ENCODE assay signal across 9 cellular contexts in genomic region chr2:98869272-98869641, GRCh38.
A peak's percentile ranks its signal among the peaks of the same experiment; 100 is the strongest.
DNase-seq lines count a peak whose midpoint lies in the region; ATAC-seq, FAIRE-seq and TF ChIP-seq lines count a peak whose summit lies in the region.
"Had no signal": no experiment of that assay in that cellular context is flagged by ENCODE, and none has a peak within 500 bp of the region (broad histone marks: within the 10 kb centered on the region; RNA-seq: fewer than 3 reads in every experiment).

No MANE protein-coding gene starts in this region.

- H3K27ac Mint-ChIP-seq in Caco-2 (ENCODE audit: unreplicated experiment), result peak overlapping the region; percentile 78

- no TSS peak for BruUV-seq in Caco-2 (replicated peaks; lab: Mats Ljungman, UMichigan)
- no TSS peak for BruUV-seq in GM12878 (replicated peaks; lab: Mats Ljungman, UMichigan)

- CTCF ChIA-PET in Caco-2 (lab: Charles Lee) (no interaction called here), GM12878 (lab: Yijun Ruan, JAX) (no interaction called here)

- FAIRE-seq in GM12878 (lab: Jason Lieb, UNC), result no peak

- TF ChIP-seq EP300 in GM12878 (IDR thresholded peaks at IDR 0.05; ENCODE audit: borderline replicate concordance in 1 of 2, control insufficient read depth in 1 of 2, low read depth in 2 of 2, low read length in 2 of 2), result no peak

- H3K9me3 ChIP-seq in Caco-2 (no peaks in the 10 kb centered on the region), GM12878 (replicated peaks; ENCODE audit: control insufficient read depth, insufficient read depth, low read length) (no peaks in the 10 kb centered on the region)

- H3K4me1 ChIP-seq in Caco-2 (peaks cover 18% of the 10 kb centered on the region), GM12878 (ENCODE audit: control insufficient read depth, insufficient read depth, low read length) (no peaks in the 10 kb centered on the region; the same call in 1 of the 2 replicates)

- intact Hi-C loops in Caco-2 (cut with micrococcal nuclease; ENCODE audit: unreplicated experiment) (no loop called here), GM12878 (cut with micrococcal nuclease; ENCODE audit: unreplicated experiment) (no loop called here)

- RAD21 ChIA-PET in GM12878 (lab: Charles Lee; ENCODE audit: unreplicated experiment), result no interaction called here

- H3K9me3 Mint-ChIP-seq in Caco-2 (ENCODE audit: unreplicated experiment), result no peaks in the 10 kb centered on the region

- SMC1A ChIA-PET in GM12878 (lab: Charles Lee; ENCODE audit: uncharacterized antibody, unreplicated experiment), result interaction anchor here (1.3 kb wide), 1 partner anchor 197 kb away, joined by 3 read pairs; no protein-coding TSS in a partner anchor

- 80% methylated on average over 10 of the region's 10 CpGs for WGBS in GM12878 (ENCODE audit: insufficient coverage, insufficient replicate concordance, low lambda C conversion rate, missing lambda C conversion rate)

- ATAC-seq in GM12878 (no peak), GM21825 (IDR thresholded peaks at IDR 0.05; ENCODE audit: unreplicated experiment) (no peak)
- ATAC-seq: stimulated activated naive CD8-positive, alpha-beta T cell treated with anti-CD3 and anti-CD28 coated beads, Interleukin-15, Interleukin-2, amounts not matched to agents 100 U/mL and 50 U/mL, for 24 hours had no signal

- POLR2A ChIA-PET in Caco-2 (lab: Charles Lee) (no interaction called here), GM12878 (lab: Charles Lee) (no interaction called here)

- no peak for TF ChIP-seq POLR2A in GM12878 (IDR thresholded peaks at IDR 0.05; ENCODE audit: low read depth, low read length)

- peaks cover 15% of the 10 kb centered on the region for H3K4me1 Mint-ChIP-seq in Caco-2 (ENCODE audit: low read depth, unreplicated experiment)

- H3K4me3 ChIP-seq in Caco-2 (ENCODE audit: low read depth, low read length), result no peak overlapping the region
- no peak overlapping the region for H3K4me3 ChIP-seq in GM12878

- peak overlapping the region; percentile 20 for H3K4me3 Mint-ChIP-seq in Caco-2 (ENCODE audit: unreplicated experiment)

- in situ Hi-C loops in GM12878 (cut with MboI), result no loop called here
- in situ Hi-C loops in ACHN (cut with HindIII; ENCODE audit: low pct_ligation_motif_present, low pct_unique_long_range_greater_than_20kb, low sequenced_read_pairs), result no loop called here

- DNase-seq in Caco-2 (peak; percentile 50 to 79), NCI-H187 (lab: John Stamatoyannopoulos, UW) (peak; percentile 77 to 79), GM12878 (ENCODE audit: low read depth, low spot score) (no peak), mucosa of gallbladder (ENCODE audit: low spot score) (peak; percentile 89), DMS 273 (lab: John Stamatoyannopoulos, UW; ENCODE audit: unreplicated experiment) (no peak), T-helper 2 cell (no peak), ACHN (no peak)
- DNase-seq: stimulated activated naive CD8-positive, alpha-beta T cell treated with anti-CD3 and anti-CD28 coated beads, Interleukin-15, Interleukin-2, amounts not matched to agents 100 U/mL and 50 U/mL, for 24 hours had no signal

- no peak overlapping the region; the same call in 1 of the 2 replicates for H3K4me2 ChIP-seq in GM12878 (ENCODE audit: control insufficient read depth, insufficient read depth)

- H3K27me3 Mint-ChIP-seq in Caco-2 (ENCODE audit: insufficient read depth, unreplicated experiment), result peaks cover 3% of the 10 kb centered on the region

- no peaks in the 10 kb centered on the region for H3K79me2 ChIP-seq in GM12878 (ENCODE audit: control insufficient read depth, insufficient read depth, low read length)

- H4K20me1 ChIP-seq in GM12878 (ENCODE audit: control insufficient read depth, insufficient read depth), result no peaks in the 10 kb centered on the region

- H3K9ac ChIP-seq in GM12878 (ENCODE audit: control insufficient read depth, insufficient read depth, low read length), result no peak overlapping the region

- no peaks in the 10 kb centered on the region for H3K36me3 Mint-ChIP-seq in Caco-2 (ENCODE audit: insufficient read depth, unreplicated experiment)

- H3K27me3 ChIP-seq in Caco-2 (replicated peaks; ENCODE audit: control insufficient read depth, insufficient read depth, low read length) (no peaks in the 10 kb centered on the region), GM12878 (replicated peaks in 1 of 2; ENCODE audit: control insufficient read depth in 2 of 2, insufficient read depth in 2 of 2, low read length in 1 of 2) (no peaks in the 10 kb centered on the region)

- H2AFZ ChIP-seq in GM12878 (ENCODE audit: control insufficient read depth, low read depth, low read length), result peak overlapping the region; percentile 49; the same call in 1 of the 2 replicates

- H3K36me3 ChIP-seq in Caco-2 (ENCODE audit: control insufficient read depth, insufficient read depth, low read length) (no peaks in the 10 kb centered on the region), GM12878 (ENCODE audit: control insufficient read depth in 2 of 2, insufficient read depth in 2 of 2, low read length in 1 of 2) (no peaks in the 10 kb centered on the region)

- no peak for TF ChIP-seq RAD21 in GM12878 (IDR thresholded peaks at IDR 0.05; ENCODE audit: insufficient read depth, low read depth, low read length)

- no peak for TF ChIP-seq CTCF in Caco-2 (IDR thresholded peaks at IDR 0.05; ENCODE audit: insufficient read depth in 1 of 2, low read depth in 1 of 2, low read length in 1 of 2, severe bottlenecking in 1 of 2, unreplicated experiment in 1 of 2)
- TF ChIP-seq CTCF in GM12878 (IDR thresholded peaks at IDR 0.05 in 2 of 3, conservative IDR thresholded peaks at IDR 0.05 in 1 of 3; ENCODE audit: control insufficient read depth in 2 of 3, extremely low read depth in 1 of 3, insufficient read depth in 1 of 3, low read depth in 3 of 3, low read length in 3 of 3), result no peak

- no peak overlapping the region for H3K27ac ChIP-seq in GM12878 (ENCODE audit: control insufficient read depth, insufficient read depth)

TF ChIP-seq in GM12878, 131 proteins besides CTCF, POLR2A, EP300 and RAD21:
- TF ChIP-seq BCL11A (IDR thresholded peaks at IDR 0.05; ENCODE audit: low read depth, low read length) (no peak), TARDBP (IDR thresholded peaks at IDR 0.05; ENCODE audit: borderline replicate concordance) (no peak), HCFC1 (IDR thresholded peaks at IDR 0.05; ENCODE audit: low read length) (no peak), RUNX3 (IDR thresholded peaks at IDR 0.05; ENCODE audit: low read length) (no peak), DPF2 (IDR thresholded peaks at IDR 0.05) (no peak), RELA (IDR thresholded peaks at IDR 0.05; ENCODE audit: borderline replicate concordance, partially characterized antibody) (no peak)
- TF ChIP-seq, protein P1, sequence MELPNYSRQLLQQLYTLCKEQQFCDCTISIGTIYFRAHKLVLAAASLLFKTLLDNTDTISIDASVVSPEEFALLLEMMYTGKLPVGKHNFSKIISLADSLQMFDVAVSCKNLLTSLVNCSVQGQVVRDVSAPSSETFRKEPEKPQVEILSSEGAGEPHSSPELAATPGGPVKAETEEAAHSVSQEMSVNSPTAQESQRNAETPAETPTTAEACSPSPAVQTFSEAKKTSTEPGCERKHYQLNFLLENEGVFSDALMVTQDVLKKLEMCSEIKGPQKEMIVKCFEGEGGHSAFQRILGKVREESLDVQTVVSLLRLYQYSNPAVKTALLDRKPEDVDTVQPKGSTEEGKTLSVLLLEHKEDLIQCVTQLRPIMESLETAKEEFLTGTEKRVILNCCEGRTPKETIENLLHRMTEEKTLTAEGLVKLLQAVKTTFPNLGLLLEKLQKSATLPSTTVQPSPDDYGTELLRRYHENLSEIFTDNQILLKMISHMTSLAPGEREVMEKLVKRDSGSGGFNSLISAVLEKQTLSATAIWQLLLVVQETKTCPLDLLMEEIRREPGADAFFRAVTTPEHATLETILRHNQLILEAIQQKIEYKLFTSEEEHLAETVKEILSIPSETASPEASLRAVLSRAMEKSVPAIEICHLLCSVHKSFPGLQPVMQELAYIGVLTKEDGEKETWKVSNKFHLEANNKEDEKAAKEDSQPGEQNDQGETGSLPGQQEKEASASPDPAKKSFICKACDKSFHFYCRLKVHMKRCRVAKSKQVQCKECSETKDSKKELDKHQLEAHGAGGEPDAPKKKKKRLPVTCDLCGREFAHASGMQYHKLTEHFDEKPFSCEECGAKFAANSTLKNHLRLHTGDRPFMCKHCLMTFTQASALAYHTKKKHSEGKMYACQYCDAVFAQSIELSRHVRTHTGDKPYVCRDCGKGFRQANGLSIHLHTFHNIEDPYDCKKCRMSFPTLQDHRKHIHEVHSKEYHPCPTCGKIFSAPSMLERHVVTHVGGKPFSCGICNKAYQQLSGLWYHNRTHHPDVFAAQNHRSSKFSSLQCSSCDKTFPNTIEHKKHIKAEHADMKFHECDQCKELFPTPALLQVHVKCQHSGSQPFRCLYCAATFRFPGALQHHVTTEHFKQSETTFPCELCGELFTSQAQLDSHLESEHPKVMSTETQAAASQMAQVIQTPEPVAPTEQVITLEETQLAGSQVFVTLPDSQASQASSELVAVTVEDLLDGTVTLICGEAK (IDR thresholded peaks at IDR 0.05; ENCODE audit: borderline replicate concordance), result no peak
- TF ChIP-seq, protein P2, sequence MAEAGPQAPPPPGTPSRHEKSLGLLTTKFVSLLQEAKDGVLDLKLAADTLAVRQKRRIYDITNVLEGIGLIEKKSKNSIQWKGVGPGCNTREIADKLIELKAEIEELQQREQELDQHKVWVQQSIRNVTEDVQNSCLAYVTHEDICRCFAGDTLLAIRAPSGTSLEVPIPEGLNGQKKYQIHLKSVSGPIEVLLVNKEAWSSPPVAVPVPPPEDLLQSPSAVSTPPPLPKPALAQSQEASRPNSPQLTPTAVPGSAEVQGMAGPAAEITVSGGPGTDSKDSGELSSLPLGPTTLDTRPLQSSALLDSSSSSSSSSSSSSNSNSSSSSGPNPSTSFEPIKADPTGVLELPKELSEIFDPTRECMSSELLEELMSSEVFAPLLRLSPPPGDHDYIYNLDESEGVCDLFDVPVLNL (IDR thresholded peaks at IDR 0.05; ENCODE audit: low read depth, low read length), result no peak
TF ChIP-seq in GM12878: peak in this region for 0.

Comparison
In these comparisons a context has a peak if more than half of its experiments do, and no peak if none do; other contexts are left out.
1. DNase-seq: peak in Caco-2 (2 of 2), NCI-H187 (2 of 2) and mucosa of gallbladder (single experiment); none in GM12878 (single experiment), DMS 273 (single experiment), T-helper 2 cell (0 of 5) and ACHN (single experiment).